Comparison of ENCODE assay signal across 20 cellular contexts in the genomic region with DNA sequence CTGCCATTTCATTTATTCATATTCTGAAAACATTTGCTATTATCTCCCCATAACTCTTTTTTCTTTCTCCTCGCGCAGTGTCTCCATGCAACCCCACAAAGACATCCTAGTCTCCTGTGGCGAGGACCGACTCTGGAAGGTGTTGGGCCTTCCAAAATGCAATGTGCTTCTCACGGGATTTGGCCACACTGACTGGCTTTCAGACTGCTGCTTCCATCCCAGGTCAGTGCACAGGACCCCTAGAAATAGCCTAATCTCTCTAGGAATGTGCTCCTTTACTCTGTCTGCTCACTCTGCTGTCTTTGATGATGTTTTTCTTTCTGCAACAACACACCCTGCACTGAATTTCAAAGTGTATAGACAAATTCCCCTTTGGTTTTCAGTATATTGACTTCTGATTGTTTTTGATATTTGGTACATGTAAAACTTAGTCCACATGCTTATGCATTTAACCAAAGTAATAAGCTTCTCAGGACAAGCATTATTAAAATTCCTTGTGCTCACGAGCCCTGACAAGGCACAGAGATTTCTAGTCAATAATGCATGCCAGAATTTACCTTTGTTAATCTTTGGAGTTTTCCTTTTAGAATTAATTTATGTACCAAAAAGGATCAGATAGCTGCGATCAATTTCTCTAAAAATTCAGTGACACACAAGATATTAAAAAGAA.
"Had no signal": no experiment of that assay in that cellular context is flagged by ENCODE, and none has a peak within 500 bp of the region (broad histone marks: within the 10 kb centered on the region; RNA-seq: fewer than 3 reads in every experiment).

No MANE protein-coding gene starts in this region.

- DNase-seq: activated CD4-positive, alpha-beta memory T cell treated with anti-CD3 and anti-CD28 coated beads for 36 hours; activated CD4-positive, alpha-beta T cell treated with anti-CD3 and anti-CD28 coated beads for 48 hours; activated effector memory CD4-positive, alpha-beta T cell treated with Interleukin-2 at 50 U/mL for 16 hours; activated naive CD4-positive, alpha-beta T cell treated with anti-CD3 and anti-CD28 coated beads for 36 hours; activated naive CD8-positive, alpha-beta T cell treated with anti-CD3 and anti-CD28 coated beads, Interleukin-2, amount 10 ng/mL, durations not matched to agents 7 days and 5 days; activated T-cell treated with anti-CD3 and anti-CD28 coated beads, Interleukin-2, amount 50 U/mL, for 72 hours; body of pancreas; effector CD8-positive, alpha-beta T cell; foreskin melanocyte; glutamatergic neuron; posterior cingulate gyrus; stimulated activated CD4-positive, alpha-beta T cell treated with anti-CD3 and anti-CD28 coated beads, Interleukin-2, amount 100 ng/mL, for 48 hours; stimulated activated CD8-positive, alpha-beta memory T cell treated with anti-CD3 and anti-CD28 coated beads, Interleukin-4, amount 100 ng/mL, for 48 hours; stimulated activated naive B cell treated with anti-CD40 and anti-IgM and Interleukin-4, amounts not matched to agents 10 μg/mL and 1 μg/mL and 100 μg/mL, for 72 hours; T-helper 17 cell; transverse colon had no signal

- H3K4me3 ChIP-seq: body of pancreas, cardiac muscle cell, hepatocyte, transverse colon had no signal

- H3K27ac ChIP-seq: body of pancreas, cardiac muscle cell, hepatocyte, transverse colon had no signal

- ATAC-seq: activated T-cell treated with anti-CD3 and anti-CD28 coated beads, Interleukin-2, amount 50 U/mL, for 72 hours; body of pancreas; esophagus mucosa; stimulated activated naive B cell treated with anti-CD40 and anti-IgM and Interleukin-4, amounts not matched to agents 10 μg/mL and 1 μg/mL and 100 μg/mL, for 72 hours; T-helper 17 cell had no signal

- H3K36me3 Mint-ChIP-seq: activated CD4-positive, alpha-beta memory T cell treated with anti-CD3 and anti-CD28 coated beads for 36 hours; activated naive CD8-positive, alpha-beta T cell treated with anti-CD3 and anti-CD28 coated beads, Interleukin-2, amount 10 ng/mL, durations not matched to agents 7 days and 5 days; stimulated activated naive B cell treated with anti-CD40 and anti-IgM and Interleukin-4, amounts not matched to agents 10 μg/mL and 1 μg/mL and 100 μg/mL, for 72 hours had no signal

- H3K27me3 Mint-ChIP-seq: activated CD4-positive, alpha-beta memory T cell treated with anti-CD3 and anti-CD28 coated beads for 36 hours; activated naive CD8-positive, alpha-beta T cell treated with anti-CD3 and anti-CD28 coated beads, Interleukin-2, amount 10 ng/mL, durations not matched to agents 7 days and 5 days; stimulated activated naive B cell treated with anti-CD40 and anti-IgM and Interleukin-4, amounts not matched to agents 10 μg/mL and 1 μg/mL and 100 μg/mL, for 72 hours; T-helper 17 cell had no signal

- H3K4me1 Mint-ChIP-seq: activated naive CD8-positive, alpha-beta T cell treated with anti-CD3 and anti-CD28 coated beads, Interleukin-2, amount 10 ng/mL, durations not matched to agents 7 days and 5 days; nephron; stimulated activated naive B cell treated with anti-CD40 and anti-IgM and Interleukin-4, amounts not matched to agents 10 μg/mL and 1 μg/mL and 100 μg/mL, for 72 hours; T-helper 17 cell had no signal

- H3K4me3 Mint-ChIP-seq: activated CD4-positive, alpha-beta memory T cell treated with anti-CD3 and anti-CD28 coated beads for 36 hours; activated naive CD4-positive, alpha-beta T cell treated with anti-CD3 and anti-CD28 coated beads for 36 hours; activated naive CD8-positive, alpha-beta T cell treated with anti-CD3 and anti-CD28 coated beads, Interleukin-2, amount 10 ng/mL, durations not matched to agents 7 days and 5 days; activated T-cell treated with anti-CD3 and anti-CD28 coated beads, Interleukin-2, amount 50 U/mL, for 72 hours; nephron; stimulated activated naive B cell treated with anti-CD40 and anti-IgM and Interleukin-4, amounts not matched to agents 10 μg/mL and 1 μg/mL and 100 μg/mL, for 72 hours; T-helper 17 cell had no signal

- H3K36me3 ChIP-seq: cardiac muscle cell, transverse colon had no signal

- H3K27ac Mint-ChIP-seq: activated CD4-positive, alpha-beta memory T cell treated with anti-CD3 and anti-CD28 coated beads for 36 hours; activated naive CD4-positive, alpha-beta T cell treated with anti-CD3 and anti-CD28 coated beads for 36 hours; activated naive CD8-positive, alpha-beta T cell treated with anti-CD3 and anti-CD28 coated beads, Interleukin-2, amount 10 ng/mL, durations not matched to agents 7 days and 5 days; activated T-cell treated with anti-CD3 and anti-CD28 coated beads, Interleukin-2, amount 50 U/mL, for 72 hours; nephron; stimulated activated naive B cell treated with anti-CD40 and anti-IgM and Interleukin-4, amounts not matched to agents 10 μg/mL and 1 μg/mL and 100 μg/mL, for 72 hours; T-helper 17 cell had no signal

- H3K9me3 Mint-ChIP-seq: activated CD4-positive, alpha-beta memory T cell treated with anti-CD3 and anti-CD28 coated beads for 36 hours; activated naive CD4-positive, alpha-beta T cell treated with anti-CD3 and anti-CD28 coated beads for 36 hours; nephron; stimulated activated naive B cell treated with anti-CD40 and anti-IgM and Interleukin-4, amounts not matched to agents 10 μg/mL and 1 μg/mL and 100 μg/mL, for 72 hours had no signal

- H3K9me3 ChIP-seq: body of pancreas had no signal

- H3K27me3 ChIP-seq: body of pancreas, cardiac muscle cell, hepatocyte, transverse colon had no signal

- H3K4me1 ChIP-seq: body of pancreas, transverse colon had no signal
